9 cellular contexts compared by ENCODE assay signal in genomic region chr10:70131560-70131937, GRCh38. TPM values are rescaled to one million over a fixed set of nuclear protein-coding genes. Genes with fewer than 3 reads are reported as not detected.
DNase-seq lines count a peak whose midpoint lies in the region; ATAC-seq, FAIRE-seq and TF ChIP-seq lines count a peak whose summit lies in the region.
"Had no signal": no experiment of that assay in that cellular context is flagged by ENCODE, and none has a peak within 500 bp of the region (broad histone marks: within the 10 kb centered on the region; RNA-seq: fewer than 3 reads in every experiment).

No MANE protein-coding gene starts in this region.

- H3K9ac ChIP-seq in H1 (replicated peaks in 1 of 4; ENCODE audit: extremely low read depth in 1 of 4, low read depth in 3 of 4, low read length in 3 of 4) (no peak overlapping the region), neural progenitor cell (no peak overlapping the region)

- no peak for TF ChIP-seq RAD21 in H1 (IDR thresholded peaks at IDR 0.05 in 1 of 2, conservative IDR thresholded peaks at IDR 0.05 in 1 of 2; ENCODE audit: low read depth in 2 of 2, low read length in 2 of 2)

- H3K4me1 ChIP-seq in H1 (replicated peaks in 1 of 4; ENCODE audit: control insufficient read depth in 3 of 4, insufficient read depth in 4 of 4, low read length in 3 of 4), result peaks cover 0 to 4% (median 1%) of the 10 kb centered on the region in 4 experiments; a peak in 2 of 7 replicates
- H3K4me1 ChIP-seq in neural progenitor cell, result no peaks in the 10 kb centered on the region
- peaks cover 6% of the 10 kb centered on the region for H3K4me1 ChIP-seq in testis

- peak overlapping the region; percentile 67 for H3K4me3 ChIP-seq in MG63
- H3K4me3 ChIP-seq in H1 (ENCODE audit: extremely low read depth in 1 of 4, insufficient read depth in 2 of 4, low read depth in 3 of 4, low read length in 4 of 4), result peak overlapping the region; percentile 63 to 71 (median 66); a peak in 3 of 8 replicates
- H3K4me3 ChIP-seq in neural progenitor cell, result no peak overlapping the region
- H3K4me3 ChIP-seq in testis, result no peak overlapping the region

- 85% methylated on average over 4 of the region's 4 CpGs; no CpG with 5 or more reads in 1 of the 2 experiments for WGBS in H1 (ENCODE audit: extremely low coverage in 1 of 2, insufficient coverage in 1 of 2, insufficient read length in 1 of 2, insufficient replicate concordance in 2 of 2, low coverage in 1 of 2, low lambda C conversion rate in 2 of 2, missing lambda C conversion rate in 1 of 2), 2 experiments
- 80 to 93% methylated on average over 1 to 4 of the region's 4 CpGs for WGBS in testis, 2 donors

- peaks cover 15% of the 10 kb centered on the region for H3K4me1 Mint-ChIP-seq in neural progenitor cell

- H3K56ac ChIP-seq in H1 (replicated peaks; ENCODE audit: insufficient read length, low read depth, low read length), result no peak overlapping the region

- H2AFZ ChIP-seq in H1 (ENCODE audit: low read length) (no peak overlapping the region), neural progenitor cell (replicated peaks) (no peak overlapping the region)

- POLR2A ChIA-PET in H1 (lab: Charles Lee; ENCODE audit: partially characterized antibody), result interaction anchor here (0.7 to 2.8 kb wide), 2 partner anchors 9 to 15 kb away, joined by 3 to 11 read pairs; partner anchors contain the start of gene TYSND1

- no peak overlapping the region for H2BK5ac ChIP-seq in H1 (ENCODE audit: low read depth, low read length)

- peaks cover 3% of the 10 kb centered on the region for H3K36me3 ChIP-seq in MG63
- H3K36me3 ChIP-seq in H1 (ENCODE audit: control insufficient read depth in 2 of 4, insufficient read depth in 4 of 4, low read length in 3 of 4), result no peaks in the 10 kb centered on the region
- no peaks in the 10 kb centered on the region for H3K36me3 ChIP-seq in neural progenitor cell
- no peaks in the 10 kb centered on the region for H3K36me3 ChIP-seq in testis (ENCODE audit: low read depth, missing control alignments)

- H4K8ac ChIP-seq in H1 (ENCODE audit: extremely low read depth, insufficient read depth, low read length), result no peak overlapping the region

- CTCF ChIA-PET in H1 (lab: Charles Lee; ENCODE audit: partially characterized antibody), result interaction anchor here (0.6 kb wide), 1 partner anchor 14 kb away, joined by 3 read pairs; the partner anchor contains the start of gene TYSND1

- H3K27me3 ChIP-seq in MG63 (no peaks in the 10 kb centered on the region), H1 (replicated peaks in 1 of 4; ENCODE audit: control insufficient read depth in 3 of 4, extremely low read depth in 1 of 4, insufficient read depth in 3 of 4, low read length in 3 of 4) (peaks cover 0 to 25% (median 19%) of the 10 kb centered on the region in 4 experiments; a peak in 6 of 7 replicates), neural progenitor cell (peaks cover 56% of the 10 kb centered on the region), testis (no peaks in the 10 kb centered on the region)

- no peak overlapping the region for H2BK15ac ChIP-seq in H1 (ENCODE audit: low read length)

- 0 out of 2 replicates have a peak overlapping the region, but pooled peaks have one; percentile 39 for H2BK12ac ChIP-seq in H1 (ENCODE audit: low read depth, low read length)

- H4K91ac ChIP-seq in H1 (replicated peaks; ENCODE audit: insufficient read length, low read length), result no peak overlapping the region

- H3K4me3 Mint-ChIP-seq in neural progenitor cell, result peak overlapping the region; percentile 81

- DNase-seq in COLO668 (lab: John Stamatoyannopoulos, UW; ENCODE audit: unreplicated experiment) (peak; percentile 46), MG63 (no peak), H1 (ENCODE audit: low read depth in 1 of 2, low spot score in 2 of 2) (no peak), neural progenitor cell (ENCODE audit: low spot score) (no peak), GM19239 (ENCODE audit: insufficient read length, low spot score) (no peak), testis (no peak)
- DNase-seq in activated CD4-positive, CD25-positive, alpha-beta regulatory T cell (lab: John Stamatoyannopoulos, UW), result no peak
- DNase-seq: stimulated activated CD4-positive, alpha-beta T cell treated with anti-CD3 and anti-CD28 coated beads, Interleukin-4, amount 100 ng/mL, for 1 hour had no signal

- no peak for FAIRE-seq in H1 (lab: Jason Lieb, UNC)
- FAIRE-seq in GM19239 (lab: Jason Lieb, UNC), result no peak

- H3K9me3 ChIP-seq in MG63 (no peaks in the 10 kb centered on the region), H1 (ENCODE audit: insufficient read depth in 2 of 2, low read depth in 1 of 2, low read length in 1 of 2) (no peaks in the 10 kb centered on the region), neural progenitor cell (ENCODE audit: low read depth) (no peaks in the 10 kb centered on the region), testis (no peaks in the 10 kb centered on the region)

- no peak overlapping the region for H3K23ac ChIP-seq in H1 (ENCODE audit: insufficient read length)

- H3K27ac Mint-ChIP-seq in neural progenitor cell, result no peak overlapping the region

- H3K79me1 ChIP-seq in H1 (ENCODE audit: low read depth, low read length), result no peaks in the 10 kb centered on the region

- no peak for TF ChIP-seq EP300 in H1 (IDR thresholded peaks at IDR 0.05; ENCODE audit: borderline replicate concordance in 1 of 2, low read depth in 2 of 2, low read length in 2 of 2)

- H3K79me2 ChIP-seq in H1 (ENCODE audit: control insufficient read depth in 1 of 2, insufficient read depth in 2 of 2, low read length in 2 of 2), result no peaks in the 10 kb centered on the region
- no peaks in the 10 kb centered on the region for H3K79me2 ChIP-seq in neural progenitor cell (ENCODE audit: low read depth)

- H3F3A ChIP-seq in neural progenitor cell (ENCODE audit: low read depth), result no peaks in the 10 kb centered on the region

- no peak for ATAC-seq in HG03175 (IDR thresholded peaks at IDR 0.05; ENCODE audit: unreplicated experiment)

- no peak overlapping the region for H3K4ac ChIP-seq in H1 (replicated peaks; ENCODE audit: insufficient read length, low read depth, low read length)

- TF ChIP-seq POLR2A in H1 (IDR thresholded peaks at IDR 0.05; ENCODE audit: control extremely low read depth in 1 of 2, low read depth in 2 of 2, low read length in 2 of 2), result no peak
- TF ChIP-seq POLR2A in testis (IDR thresholded peaks at IDR 0.05), result no peak

- H3K23me2 ChIP-seq in H1 (ENCODE audit: low read depth, low read length), result peaks cover 12% of the 10 kb centered on the region; the same call in 1 of the 2 replicates

- no peaks in the 10 kb centered on the region for H3K9me3 Mint-ChIP-seq in neural progenitor cell

- intact Hi-C loops in testis (cut with DNase I; ENCODE audit: low total_unique reads), result no loop called here

- no peak overlapping the region for H2BK120ac ChIP-seq in H1 (replicated peaks; ENCODE audit: low read depth, low read length)

- H2AK5ac ChIP-seq in H1 (ENCODE audit: low read depth, low read length), result no peak overlapping the region

- H4K20me1 ChIP-seq in H1 (replicated peaks in 1 of 2; ENCODE audit: control insufficient read depth in 1 of 2, insufficient read depth in 2 of 2, low read length in 2 of 2) (peaks cover 0 to 2% of the 10 kb centered on the region in 2 experiments), neural progenitor cell (ENCODE audit: low read depth) (peaks cover 13% of the 10 kb centered on the region)

- peaks cover 3% of the 10 kb centered on the region for H3K36me3 Mint-ChIP-seq in neural progenitor cell

- H3K27ac ChIP-seq in H1 (ENCODE audit: low read depth, low read length), result no peak overlapping the region
- no peak overlapping the region for H3K27ac ChIP-seq in neural progenitor cell
- no peak overlapping the region for H3K27ac ChIP-seq in testis

- no peak overlapping the region for H3K14ac ChIP-seq in H1 (ENCODE audit: insufficient read length)

- peak overlapping the region; percentile 78 to 83; a peak in 3 of 4 replicates for H3K4me2 ChIP-seq in H1 (ENCODE audit: insufficient read depth in 1 of 2, low read depth in 2 of 2, low read length in 2 of 2)
- no peak overlapping the region for H3K4me2 ChIP-seq in neural progenitor cell

- H4K5ac ChIP-seq in H1 (ENCODE audit: insufficient read length, low read depth, low read length), result no peak overlapping the region

- H2BK20ac ChIP-seq in H1 (ENCODE audit: low read length), result no peak overlapping the region

- H3K18ac ChIP-seq in H1 (ENCODE audit: extremely low read depth, low read length), result no peak overlapping the region

- TF ChIP-seq CTCF in H1 (IDR thresholded peaks at IDR 0.05; ENCODE audit: control extremely low read depth in 1 of 3, insufficient read depth in 1 of 3, low read depth in 1 of 3, low read length in 3 of 3) (no peak), neural progenitor cell (IDR thresholded peaks at IDR 0.05) (no peak), testis (IDR thresholded peaks at IDR 0.05) (no peak)

- H3K27me3 Mint-ChIP-seq in neural progenitor cell (ENCODE audit: insufficient read depth, low read depth), result peaks cover 32% of the 10 kb centered on the region

RNA-seq across cellular contexts. Expression of gene AIFM2, which starts 1.1 kb away (rescaled TPM):
- total RNA-seq in MG63 (2014; rRNA removed; shearing (Covaris generic); ENCODE audit: low replicate concordance), result 20.7 and 21.8 TPM in 2 replicates
- total RNA-seq in H1 (2021; fragmentation: NEBNext Ultra II Directional; extraction: Animal tissue kit (Norgen Biotek cat#: 25700)), result 3.0 and 4.0 TPM in 2 replicates
- polyA plus RNA-seq in H1 (2011; rRNA removed), result 3.5 and 4.0 TPM in 2 replicates
- polyA plus RNA-seq in H1 (2011; cell fraction: cytosol; rRNA removed), result 3.3 TPM
- 4.1 TPM for polyA plus RNA-seq in H1 (2011; cell fraction: nucleus; rRNA removed)
- 2.5 to 5.1 TPM (median 4.2 TPM) in 4 replicates for polyA plus RNA-seq in H1 (2012, experiment 1 of 2)
- polyA plus RNA-seq in H1 (2012, experiment 2 of 2), result 2.3 TPM
- polyA plus RNA-seq in H1 (2013, experiment 1 of 2), result 1.8 TPM
- polyA plus RNA-seq in H1 (2013, experiment 2 of 2), result 1.6 TPM
- 2.2 and 2.3 TPM in 2 replicates for polyA minus RNA-seq in H1 (2011; rRNA and poly(A)+ RNA removed)
- polyA minus RNA-seq in H1 (2011; cell fraction: cytosol; rRNA and poly(A)+ RNA removed), result 2.7 TPM
- 1.4 TPM for polyA minus RNA-seq in H1 (2011; cell fraction: nucleus; rRNA and poly(A)+ RNA removed)
- total RNA-seq in neural progenitor cell (ENCODE audit: low replicate concordance), result 1.1 and 1.3 TPM in 2 replicates
- total RNA-seq in testis, result 1 to 10 TPM; 7.1 TPM
- 9.7 TPM for polyA plus RNA-seq in testis (ENCODE audit: insufficient read depth, low read depth, low replicate concordance)

RNA-seq across cellular contexts. Expression of gene TYSND1, which starts 15.0 kb away (rescaled TPM):
- 19.4 and 29.9 TPM in 2 replicates for total RNA-seq in MG63 (2014; rRNA removed; shearing (Covaris generic); ENCODE audit: low replicate concordance)
- 14.1 and 15.0 TPM in 2 replicates for total RNA-seq in H1 (2021; fragmentation: NEBNext Ultra II Directional; extraction: Animal tissue kit (Norgen Biotek cat#: 25700))
- polyA plus RNA-seq in H1 (2011; rRNA removed), result 11.9 and 15.9 TPM in 2 replicates
- polyA plus RNA-seq in H1 (2011; cell fraction: cytosol; rRNA removed), result 13.0 TPM
- polyA plus RNA-seq in H1 (2011; cell fraction: nucleus; rRNA removed), result 39.9 TPM
- 10.9 to 15.9 TPM (median 14.0 TPM) in 4 replicates for polyA plus RNA-seq in H1 (2012, experiment 1 of 2)
- 14.2 TPM for polyA plus RNA-seq in H1 (2012, experiment 2 of 2)
- polyA plus RNA-seq in H1 (2013, experiment 1 of 2), result 9.2 TPM
- 9.0 TPM for polyA plus RNA-seq in H1 (2013, experiment 2 of 2)
- polyA minus RNA-seq in H1 (2011; rRNA and poly(A)+ RNA removed), result 9.3 and 10.3 TPM in 2 replicates
- 6.7 TPM for polyA minus RNA-seq in H1 (2011; cell fraction: cytosol; rRNA and poly(A)+ RNA removed)
- polyA minus RNA-seq in H1 (2011; cell fraction: nucleus; rRNA and poly(A)+ RNA removed), result 14.4 TPM
- total RNA-seq in neural progenitor cell (ENCODE audit: low replicate concordance), result 7.7 and 17.4 TPM in 2 replicates
- total RNA-seq in testis, result 10 to 100 TPM; 33.8 to 45.4 TPM
- 66.8 TPM for polyA plus RNA-seq in testis (ENCODE audit: insufficient read depth, low read depth, low replicate concordance)

RNA-seq across cellular contexts. Expression of gene SAR1A, which starts 38.8 kb away (rescaled TPM):
- 55.6 and 67.0 TPM in 2 replicates for total RNA-seq in MG63 (2014; rRNA removed; shearing (Covaris generic); ENCODE audit: low replicate concordance)
- total RNA-seq in H1 (2021; fragmentation: NEBNext Ultra II Directional; extraction: Animal tissue kit (Norgen Biotek cat#: 25700)), result 128 and 136 TPM in 2 replicates
- polyA plus RNA-seq in H1 (2011; rRNA removed) (14.4 and 23.7 TPM in 2 replicates), testis (ENCODE audit: insufficient read depth, low read depth, low replicate concordance) (49.7 TPM)
- 29.6 TPM for polyA plus RNA-seq in H1 (2011; cell fraction: cytosol; rRNA removed)
- 9.7 TPM for polyA plus RNA-seq in H1 (2011; cell fraction: nucleus; rRNA removed)
- 44.0 to 72.4 TPM (median 56.9 TPM) in 4 replicates for polyA plus RNA-seq in H1 (2012, experiment 1 of 2)
- 7.9 TPM for polyA plus RNA-seq in H1 (2012, experiment 2 of 2)
- polyA plus RNA-seq in H1 (2013, experiment 1 of 2), result 52.2 TPM
- polyA plus RNA-seq in H1 (2013, experiment 2 of 2), result 59.1 TPM
- 91.5 and 112 TPM in 2 replicates for polyA minus RNA-seq in H1 (2011; rRNA and poly(A)+ RNA removed)
- 39.3 TPM for polyA minus RNA-seq in H1 (2011; cell fraction: cytosol; rRNA and poly(A)+ RNA removed)
- polyA minus RNA-seq in H1 (2011; cell fraction: nucleus; rRNA and poly(A)+ RNA removed), result 23.3 TPM
- total RNA-seq in neural progenitor cell (ENCODE audit: low replicate concordance) (93.5 and 147 TPM in 2 replicates), testis (10 to 100 TPM; 45.2 to 55.2 TPM)

Comparison
In these comparisons a context has a peak if more than half of its experiments do, and no peak if none do; other contexts are left out.
1. H3K4me3 ChIP-seq: peak in MG63 (single experiment) and H1 (4 of 4); none in neural progenitor cell (single experiment) and testis (0 of 2).